Comparison of ENCODE assay signal across 17 cellular contexts in the genomic region with DNA sequence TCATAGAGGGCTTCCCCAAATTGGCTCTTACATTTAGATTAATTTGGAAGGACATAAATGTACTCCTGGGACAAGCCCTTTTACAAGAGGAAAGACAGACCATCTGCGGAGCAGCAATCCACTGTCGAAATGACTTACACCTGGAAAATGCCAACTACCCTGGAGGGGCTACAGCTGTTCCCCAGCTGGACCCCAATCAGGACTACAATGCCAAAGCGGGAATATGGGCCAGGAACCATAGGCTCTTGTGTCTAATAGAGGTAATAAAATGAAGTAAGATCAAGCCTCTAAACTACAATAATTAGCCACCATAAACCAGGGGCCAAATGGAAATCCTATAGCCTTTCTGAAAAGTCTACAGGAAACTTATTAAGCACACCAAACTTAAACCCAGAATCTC.
DNase-seq lines count a peak whose midpoint lies in the region; ATAC-seq and TF ChIP-seq lines count a peak whose summit lies in the region.
"Had no signal": no experiment of that assay in that cellular context is flagged by ENCODE, and none has a peak within 500 bp of the region (broad histone marks: within the 10 kb centered on the region; RNA-seq: fewer than 3 reads in every experiment).

No MANE protein-coding gene starts in this region.

- H3K27ac Mint-ChIP-seq in mesothelial cell of epicardium, result peak overlapping the region; percentile 61
- H3K27ac Mint-ChIP-seq in endothelial cell (ENCODE audit: unreplicated experiment), result no peak overlapping the region
- H3K27ac Mint-ChIP-seq: B cell; CD8-positive, alpha-beta memory T cell; GM23338; HFFc6 had no signal

- H3K27me3 Mint-ChIP-seq in mesothelial cell of epicardium (ENCODE audit: low read depth) (no peaks in the 10 kb centered on the region), endothelial cell (ENCODE audit: unreplicated experiment) (peaks cover 3% of the 10 kb centered on the region)
- H3K27me3 Mint-ChIP-seq: B cell had no signal

- H3K4me3 Mint-ChIP-seq in mesothelial cell of epicardium, result no peak overlapping the region
- H3K4me3 Mint-ChIP-seq in endothelial cell (ENCODE audit: unreplicated experiment), result no peak overlapping the region
- H3K4me3 Mint-ChIP-seq: B cell; CD8-positive, alpha-beta memory T cell; GM23338; HFFc6 had no signal

- peaks cover 43 to 53% of the 10 kb centered on the region in 2 donors for H3K4me1 ChIP-seq in gastrocnemius medialis
- H3K4me1 ChIP-seq: BLaER1 treated with 17β-estradiol and CSF1 and Interleukin-3, amounts not matched to agents 10 nM and 100 nM had no signal

- ATAC-seq in gastrocnemius medialis, result no peak
- ATAC-seq: GM23338 had no signal

- H3K9me3 ChIP-seq in gastrocnemius medialis, result no peaks in the 10 kb centered on the region

- TF ChIP-seq POLR2A in gastrocnemius medialis (IDR thresholded peaks at IDR 0.05), result no peak

- no peaks in the 10 kb centered on the region for H3K27me3 ChIP-seq in gastrocnemius medialis
- H3K27me3 ChIP-seq: BLaER1 treated with 17β-estradiol and CSF1 and Interleukin-3, amounts not matched to agents 10 nM and 100 nM had no signal

- peak; percentile 11 for DNase-seq in NCI-H1092 treated with DMSO at 0.1 percent for 48 hours (lab: John Stamatoyannopoulos, UW)
- no peak for DNase-seq in NCI-H1092 (lab: John Stamatoyannopoulos, UW)
- DNase-seq in mesothelial cell of epicardium (ENCODE audit: low spot score in 2 of 2, unreplicated experiment in 2 of 2), result no peak
- DNase-seq in gastrocnemius medialis, result no peak
- no peak for DNase-seq in endothelial cell (ENCODE audit: low spot score)
- DNase-seq in activated gamma-delta T cell (lab: John Stamatoyannopoulos, UW), result no peak
- DNase-seq: CD8-positive, alpha-beta memory T cell; COR-L47; DMS79 treated with DMSO at 0.1 percent for 48 hours; GF-D8; HCEC 1CT; HFFc6 had no signal

- H3K9me3 Mint-ChIP-seq in mesothelial cell of epicardium (peaks cover 9% of the 10 kb centered on the region), endothelial cell (ENCODE audit: unreplicated experiment) (no peaks in the 10 kb centered on the region)
- H3K9me3 Mint-ChIP-seq: HFFc6 had no signal

- H3K36me3 ChIP-seq in gastrocnemius medialis, result no peaks in the 10 kb centered on the region
- H3K36me3 ChIP-seq: BLaER1 treated with 17β-estradiol and CSF1 and Interleukin-3, amounts not matched to agents 10 nM and 100 nM had no signal

- in situ Hi-C loops in gastrocnemius medialis (cut with MboI; ENCODE audit: low sequenced_read_pairs in 4 of 4), result no loop called here

- H3K27ac ChIP-seq in 22Rv1, result 0 out of 2 replicates have a peak overlapping the region, but pooled peaks have one; percentile 19
- peak overlapping the region in 3 of 4 donors; percentile 74 to 76 (median 75) for H3K27ac ChIP-seq in gastrocnemius medialis
- H3K27ac ChIP-seq: BLaER1 treated with 17β-estradiol and CSF1 and Interleukin-3, amounts not matched to agents 10 nM and 100 nM; HL-60 had no signal

- intact Hi-C loops in gastrocnemius medialis (cut with DNase I; ENCODE audit: low total_unique reads), result no loop called here

- no peak overlapping the region for H3K4me3 ChIP-seq in gastrocnemius medialis
- H3K4me3 ChIP-seq: BLaER1 treated with 17β-estradiol and CSF1 and Interleukin-3, amounts not matched to agents 10 nM and 100 nM; GM23338 had no signal

- H3K4me1 Mint-ChIP-seq in mesothelial cell of epicardium (peaks cover 51% of the 10 kb centered on the region), endothelial cell (ENCODE audit: unreplicated experiment) (peaks cover 9% of the 10 kb centered on the region)
- H3K4me1 Mint-ChIP-seq: B cell; CD8-positive, alpha-beta memory T cell had no signal

- H3K36me3 Mint-ChIP-seq in mesothelial cell of epicardium, result peaks cover 20% of the 10 kb centered on the region
- H3K36me3 Mint-ChIP-seq in endothelial cell (ENCODE audit: low read depth, unreplicated experiment), result peaks cover 4% of the 10 kb centered on the region
- H3K36me3 Mint-ChIP-seq: CD8-positive, alpha-beta memory T cell had no signal

- TF ChIP-seq CTCF in 22Rv1 (IDR thresholded peaks at IDR 0.05) (no peak), mesothelial cell of epicardium (IDR thresholded peaks at IDR 0.05; ENCODE audit: unreplicated experiment) (no peak), gastrocnemius medialis (IDR thresholded peaks at IDR 0.05 in 4 of 5, conservative IDR thresholded peaks at IDR 0.05 in 1 of 5) (no peak), endothelial cell (IDR thresholded peaks at IDR 0.05; ENCODE audit: unreplicated experiment) (no peak)
